In the genomic region with DNA sequence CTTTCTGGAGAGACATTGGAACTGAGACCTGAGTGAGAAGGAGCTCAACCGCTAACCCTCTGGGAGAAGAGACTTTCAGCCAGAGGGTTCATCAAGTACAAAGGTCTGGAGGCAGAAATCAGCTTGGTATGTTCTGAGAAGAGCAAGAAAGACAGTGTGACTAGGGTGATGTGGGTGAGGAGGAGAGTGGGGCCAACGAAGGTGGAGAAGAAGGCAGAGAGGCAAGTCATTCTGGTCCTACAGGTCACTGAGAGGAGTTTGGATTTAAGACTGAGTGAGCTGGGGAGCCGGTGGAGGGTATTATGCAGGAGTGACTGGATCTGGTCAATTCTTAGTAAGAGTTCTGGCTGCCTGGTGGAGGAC, we compare ENCODE assay signal across 8 cellular contexts. TPM values are rescaled to one million over a fixed set of nuclear protein-coding genes. Genes with fewer than 3 reads are reported as not detected.
DNase-seq lines count a peak whose midpoint lies in the region; ATAC-seq and TF ChIP-seq lines count a peak whose summit lies in the region.

No MANE protein-coding gene starts in this region.

- no peak for DNase-seq in activated naive CD4-positive, alpha-beta T cell (lab: John Stamatoyannopoulos, UW)
- DNase-seq in astrocyte of the cerebellum (ENCODE audit: low read depth) (no peak), lower lobe of right lung (no peak), type B pancreatic cell (ENCODE audit: extremely low spot score, unreplicated experiment) (no peak), NCI-H1092 (lab: John Stamatoyannopoulos, UW) (no peak), midbrain (lab: John Stamatoyannopoulos, UW) (no peak)

- peak overlapping the region; percentile 36 for H3K4me3 ChIP-seq in astrocyte of the cerebellum (ENCODE audit: low read depth, low read length)
- peak overlapping the region; percentile 42 for H3K4me3 ChIP-seq in lower lobe of right lung

- in situ Hi-C loops in astrocyte of the cerebellum (cut with HindIII; ENCODE audit: low sequenced_read_pairs), result no loop called here

- peaks cover 47% of the 10 kb centered on the region for H3K4me1 Mint-ChIP-seq in activated naive CD4-positive, alpha-beta T cell treated with anti-CD3 and anti-CD28 coated beads, Interleukin-2, amount 50 U/mL, for 24 hours
- peaks cover 46% of the 10 kb centered on the region for H3K4me1 Mint-ChIP-seq in type B pancreatic cell (ENCODE audit: unreplicated experiment)

- no peak for TF ChIP-seq CTCF in astrocyte of the cerebellum (IDR thresholded peaks at IDR 0.05; ENCODE audit: low read depth, low read length, missing control alignments)
- TF ChIP-seq CTCF in lower lobe of right lung (IDR thresholded peaks at IDR 0.05), result no peak
- no peak for TF ChIP-seq CTCF in type B pancreatic cell (conservative IDR thresholded peaks at IDR 0.05)

- no peaks in the 10 kb centered on the region for H3K27me3 Mint-ChIP-seq in activated naive CD4-positive, alpha-beta T cell treated with anti-CD3 and anti-CD28 coated beads, Interleukin-2, amount 50 U/mL, for 24 hours
- peaks cover 2% of the 10 kb centered on the region for H3K27me3 Mint-ChIP-seq in type B pancreatic cell

- H3K4me3 Mint-ChIP-seq in activated naive CD4-positive, alpha-beta T cell treated with anti-CD3 and anti-CD28 coated beads, Interleukin-2, amount 50 U/mL, for 24 hours, result peak overlapping the region; percentile 89
- peak overlapping the region; percentile 94 for H3K4me3 Mint-ChIP-seq in type B pancreatic cell

- H3K4me1 ChIP-seq in lower lobe of right lung, result peaks cover 49% of the 10 kb centered on the region

- H3K36me3 Mint-ChIP-seq in activated naive CD4-positive, alpha-beta T cell treated with anti-CD3 and anti-CD28 coated beads, Interleukin-2, amount 50 U/mL, for 24 hours, result no peaks in the 10 kb centered on the region
- H3K36me3 Mint-ChIP-seq in type B pancreatic cell, result no peaks in the 10 kb centered on the region

- no peaks in the 10 kb centered on the region for H3K9me3 ChIP-seq in lower lobe of right lung

- peak overlapping the region; percentile 81 for H3K27ac ChIP-seq in lower lobe of right lung

- ATAC-seq in lower lobe of right lung, result no peak
- no peak for ATAC-seq in HG03460 (IDR thresholded peaks at IDR 0.05; ENCODE audit: unreplicated experiment)

- H3K27ac Mint-ChIP-seq in activated naive CD4-positive, alpha-beta T cell treated with anti-CD3 and anti-CD28 coated beads, Interleukin-2, amount 50 U/mL, for 24 hours, result peak overlapping the region; percentile 76
- peak overlapping the region; percentile 92 for H3K27ac Mint-ChIP-seq in type B pancreatic cell

- H3K9me3 Mint-ChIP-seq in activated naive CD4-positive, alpha-beta T cell treated with anti-CD3 and anti-CD28 coated beads, Interleukin-2, amount 50 U/mL, for 24 hours, result no peaks in the 10 kb centered on the region
- no peaks in the 10 kb centered on the region for H3K9me3 Mint-ChIP-seq in type B pancreatic cell

- H3K27me3 ChIP-seq in lower lobe of right lung (ENCODE audit: low read depth), result no peaks in the 10 kb centered on the region

- intact Hi-C loops in lower lobe of right lung (cut with DNase I), result no loop called here

- H3K36me3 ChIP-seq in lower lobe of right lung, result no peaks in the 10 kb centered on the region

RNA-seq across cellular contexts. Expression of a gene that starts 12.2 kb away (rescaled TPM):
- not detected for total RNA-seq in lower lobe of right lung
- total RNA-seq in type B pancreatic cell (ENCODE audit: low replicate concordance), result 0.12 TPM in 1 of 2 replicates, not detected in the other

RNA-seq across cellular contexts. Expression of a gene that starts 26.8 kb away (rescaled TPM):
- total RNA-seq in lower lobe of right lung (55.1 TPM), type B pancreatic cell (ENCODE audit: low replicate concordance) (7.5 and 24.5 TPM in 2 replicates)
